Comparison of ENCODE assay signal across 22 cellular contexts in genomic region chr1:192862271-192862670, GRCh38.
"Had no signal": no experiment of that assay in that cellular context is flagged by ENCODE, and none has a peak within 500 bp of the region (broad histone marks: within the 10 kb centered on the region; RNA-seq: fewer than 3 reads in every experiment).

No MANE protein-coding gene starts in this region.

- H3K36me3 ChIP-seq: esophagus squamous epithelium, neutrophil, pancreas, right lobe of liver, thoracic aorta, transverse colon, upper lobe of right lung, vagina had no signal

- FAIRE-seq: colon, frontal cortex, pancreas, small intestine had no signal

- H3K9me3 ChIP-seq: esophagus squamous epithelium, mucosa of descending colon, neutrophil, pancreas, right lobe of liver, thoracic aorta, transverse colon, upper lobe of right lung, vagina had no signal

- H3K4me1 ChIP-seq: right lobe of liver, transverse colon, upper lobe of right lung, vagina had no signal

- ATAC-seq: left lobe of liver; natural killer cell treated with Interleukin-12 subunit alpha and Interleukin-12 subunit beta and Interleukin-15 and Interleukin-18, amount 100 ng/mL, for 72 hours; right lobe of liver; stimulated activated naive B cell treated with anti-CD40 and anti-IgM and Interleukin-4, amounts not matched to agents 10 μg/mL and 1 μg/mL and 100 μg/mL, for 72 hours; upper lobe of right lung had no signal

- H3K27me3 ChIP-seq: dorsolateral prefrontal cortex, esophagus squamous epithelium, neutrophil, pancreas, right lobe of liver, transverse colon, upper lobe of right lung, vagina had no signal

- H3K4me3 ChIP-seq: dorsolateral prefrontal cortex, esophagus squamous epithelium, lung, mucosa of descending colon, pancreas, right lobe of liver, thoracic aorta, transverse colon, upper lobe of right lung, vagina had no signal

- H3K27ac ChIP-seq: dorsolateral prefrontal cortex, neutrophil, right lobe of liver, thoracic aorta, transverse colon, upper lobe of right lung, vagina had no signal

- DNase-seq: dorsolateral prefrontal cortex; effector CD4-positive, alpha-beta T cell; esophagus squamous epithelium; mesenchymal stem cell; mucosa of descending colon; naive B cell; right lobe of liver; stimulated activated CD4-positive, alpha-beta T cell treated with anti-CD3 and anti-CD28 coated beads, Interleukin-15, amount 100 ng/mL, for 24 hours; stimulated activated CD4-positive, alpha-beta T cell treated with anti-CD3 and anti-CD28 coated beads, Interleukin-2, amount 100 ng/mL, for 48 hours; stimulated activated naive B cell treated with anti-CD40 and anti-IgM and Interleukin-4, amounts not matched to agents 10 μg/mL and 1 μg/mL and 100 μg/mL, for 72 hours; transverse colon; upper lobe of right lung had no signal
